ENCODE assay signal across 7 cellular contexts in the genomic region with DNA sequence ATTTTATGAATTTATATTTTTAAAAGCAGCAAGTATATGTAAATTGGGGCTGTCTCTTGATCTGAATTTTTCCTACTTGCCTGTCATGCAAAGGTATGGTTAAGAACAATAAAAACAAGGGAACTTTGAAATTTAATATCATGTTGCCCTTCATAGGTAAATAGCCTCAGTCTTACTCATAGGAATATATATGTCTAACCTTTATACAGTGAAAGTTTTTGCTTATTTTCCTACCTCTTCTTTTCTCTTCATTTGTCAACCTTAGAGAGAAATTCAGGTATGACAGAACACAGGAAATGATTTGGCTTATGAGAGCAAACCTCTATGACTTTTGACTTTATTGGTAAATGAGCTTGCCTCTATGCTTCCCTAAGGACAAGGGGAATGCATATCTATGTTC.
"Had no signal": no experiment of that assay in that cellular context is flagged by ENCODE, and none has a peak within 500 bp of the region (broad histone marks: within the 10 kb centered on the region; RNA-seq: fewer than 3 reads in every experiment).

No MANE protein-coding gene starts in this region.

- ATAC-seq: HepG2, K562 had no signal

- H3K4me2 ChIP-seq: KMS-11 had no signal

- DNase-seq: IMR-90, KBM-7, KG1 had no signal

- H3K4me3 ChIP-seq: K562 had no signal

- H3K27ac ChIP-seq: HL-60, KMS-11 had no signal

- H3K9ac ChIP-seq: KMS-11 had no signal
